8 cellular contexts compared by ENCODE assay signal in the genomic region with DNA sequence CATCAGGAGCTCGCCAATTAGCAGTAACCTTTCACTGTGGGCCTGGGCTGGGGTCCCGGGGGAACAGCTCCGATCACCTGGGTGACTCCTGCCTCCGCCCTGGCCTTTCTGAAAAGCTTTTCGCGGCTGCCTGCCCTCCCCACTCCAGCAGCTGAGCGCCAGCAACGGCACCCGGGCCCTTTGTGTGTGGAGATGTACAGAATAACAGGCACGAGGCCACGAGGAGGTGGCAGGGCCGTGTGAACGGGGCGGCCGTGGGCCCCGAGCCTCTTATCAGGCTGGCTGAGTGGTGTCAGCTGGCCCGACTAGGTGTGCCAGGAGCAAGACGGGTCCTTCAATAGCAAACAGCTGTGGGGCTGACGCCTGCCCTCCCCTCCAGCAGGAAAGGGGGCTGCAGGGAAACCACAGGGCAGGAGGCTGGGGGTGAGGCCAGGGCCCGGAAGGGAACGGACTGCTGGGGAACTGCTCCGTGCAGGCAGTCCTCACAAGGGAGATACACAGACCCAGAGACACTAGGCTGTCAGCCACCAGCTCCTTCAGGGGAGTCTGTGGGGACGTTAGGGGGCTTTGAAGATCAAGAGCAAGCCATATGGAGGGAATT. TPM values are rescaled to one million over a fixed set of nuclear protein-coding genes. Genes with fewer than 3 reads are reported as not detected.
DNase-seq lines count a peak whose midpoint lies in the region; ATAC-seq and TF ChIP-seq lines count a peak whose summit lies in the region.

No MANE protein-coding gene starts in this region.

- no peaks in the 10 kb centered on the region for H3K27me3 Mint-ChIP-seq in CD8-positive, alpha-beta T cell (ENCODE audit: low read depth)
- H3K27me3 Mint-ChIP-seq in activated T-cell treated with anti-CD3 and anti-CD28 coated beads, Interleukin-2, amount 50 U/mL, for 72 hours (ENCODE audit: low read depth), result no peaks in the 10 kb centered on the region
- H3K27me3 Mint-ChIP-seq in memory B cell, result no peaks in the 10 kb centered on the region

- no peaks in the 10 kb centered on the region for H3K27me3 ChIP-seq in CD8-positive, alpha-beta T cell (ENCODE audit: insufficient read depth, low read length)
- H3K27me3 ChIP-seq in Loucy (ENCODE audit: insufficient read depth, low read length, poor library complexity, severe bottlenecking) (no peaks in the 10 kb centered on the region), Karpas-422 (ENCODE audit: low read length) (no peaks in the 10 kb centered on the region)

- H3K27ac Mint-ChIP-seq in CD8-positive, alpha-beta T cell, result peak overlapping the region; percentile 94
- peak overlapping the region; percentile 83 for H3K27ac Mint-ChIP-seq in activated T-cell treated with anti-CD3 and anti-CD28 coated beads, Interleukin-2, amount 50 U/mL, for 72 hours
- peak overlapping the region; percentile 62 for H3K27ac Mint-ChIP-seq in memory B cell

- no peaks in the 10 kb centered on the region for H3K36me3 ChIP-seq in CD8-positive, alpha-beta T cell (ENCODE audit: insufficient read depth, low read length)
- peaks cover 33% of the 10 kb centered on the region; the same call in 1 of the 2 replicates for H3K36me3 ChIP-seq in Loucy (ENCODE audit: insufficient read depth, low read length)
- H3K36me3 ChIP-seq in Karpas-422 (ENCODE audit: insufficient read depth, low read length), result no peaks in the 10 kb centered on the region

- intact Hi-C loops in CD8-positive, alpha-beta T cell (cut with DNase I, micrococcal nuclease), result loop anchor here in 1 of 2 experiments (1.0 to 10.0 kb wide), 2 partner anchors 9 to 246 kb away; no protein-coding TSS in a partner anchor

- peak overlapping the region; percentile 11 for H3K4me3 ChIP-seq in CD8-positive, alpha-beta T cell (ENCODE audit: low read depth, low read length)
- H3K4me3 ChIP-seq in Loucy (ENCODE audit: low read length, poor library complexity, severe bottlenecking) (peak overlapping the region; percentile 20), Karpas-422 (ENCODE audit: low read length) (no peak overlapping the region)

- H3K79me2 ChIP-seq in Loucy (ENCODE audit: insufficient read depth, low read length), result peaks cover 94% of the 10 kb centered on the region
- H3K79me2 ChIP-seq in Karpas-422 (ENCODE audit: low read length), result no peaks in the 10 kb centered on the region

- H3K27ac ChIP-seq in CD8-positive, alpha-beta T cell (ENCODE audit: low read depth, low read length), result peak overlapping the region; percentile 32
- H3K27ac ChIP-seq in Karpas-422 (ENCODE audit: low read length), result no peak overlapping the region

- H3K9ac ChIP-seq in Loucy (ENCODE audit: low read depth, low read length, poor library complexity, severe bottlenecking) (peak overlapping the region; percentile 44), Karpas-422 (ENCODE audit: low read length) (no peak overlapping the region)

- H3K4me2 ChIP-seq in Loucy (ENCODE audit: low read depth, low read length, poor library complexity, severe bottlenecking) (peak overlapping the region; percentile 47), Karpas-422 (ENCODE audit: low read depth, low read length, poor library complexity, severe bottlenecking) (no peak overlapping the region)

- no peaks in the 10 kb centered on the region for H3K9me3 ChIP-seq in CD8-positive, alpha-beta T cell (ENCODE audit: low read length)
- H3K9me3 ChIP-seq in Loucy (ENCODE audit: insufficient read depth, low read depth, low read length) (no peaks in the 10 kb centered on the region), Karpas-422 (ENCODE audit: low read length) (no peaks in the 10 kb centered on the region)

- peaks cover 25% of the 10 kb centered on the region for H3K36me3 Mint-ChIP-seq in CD8-positive, alpha-beta T cell
- H3K36me3 Mint-ChIP-seq in activated T-cell treated with anti-CD3 and anti-CD28 coated beads, Interleukin-2, amount 50 U/mL, for 72 hours (ENCODE audit: insufficient read depth in 2 of 2), result no peaks in the 10 kb centered on the region
- peaks cover 5% of the 10 kb centered on the region for H3K36me3 Mint-ChIP-seq in memory B cell

- no peaks in the 10 kb centered on the region for H3F3A ChIP-seq in Loucy (ENCODE audit: low read depth)

- DNase-seq in CD8-positive, alpha-beta T cell, result peak in 3 of 7 experiments; percentile 38 to 64 (median 42)
- no peak for DNase-seq in activated T-cell treated with anti-CD3 and anti-CD28 coated beads, Interleukin-2, amount 50 U/mL, for 72 hours
- no peak for DNase-seq in memory B cell (ENCODE audit: low spot score in 2 of 2)
- no peak for DNase-seq in Karpas-422
- DNase-seq in CD1c-positive myeloid dendritic cell (ENCODE audit: extremely low spot score), result no peak
- DNase-seq in GM10266 (ENCODE audit: extremely low spot score), result no peak
- DNase-seq in superior temporal gyrus (ENCODE audit: extremely low spot score), result no peak

- no peaks in the 10 kb centered on the region for H3K9me2 ChIP-seq in Loucy (replicated peaks; ENCODE audit: low read depth, low read length)
- no peaks in the 10 kb centered on the region for H3K9me2 ChIP-seq in Karpas-422 (replicated peaks; ENCODE audit: insufficient read depth, low read length)

- H3K4me3 Mint-ChIP-seq in CD8-positive, alpha-beta T cell, result peak overlapping the region; percentile 62
- peak overlapping the region; percentile 69 to 76 for H3K4me3 Mint-ChIP-seq in activated T-cell treated with anti-CD3 and anti-CD28 coated beads, Interleukin-2, amount 50 U/mL, for 72 hours
- no peak overlapping the region for H3K4me3 Mint-ChIP-seq in memory B cell

- CTCF ChIA-PET in CD8-positive, alpha-beta T cell (lab: Charles Lee), result interaction anchor here (0.7 to 17.1 kb wide), 7 partner anchors 9 to 124 kb away, joined by 3 to 337 read pairs (median 4); no protein-coding TSS in a partner anchor

- TF ChIP-seq CTCF in CD8-positive, alpha-beta T cell (IDR thresholded peaks at IDR 0.05), result no peak
- TF ChIP-seq CTCF in Loucy (conservative IDR thresholded peaks at IDR 0.05; ENCODE audit: low read length), result no peak
- TF ChIP-seq CTCF in GM10266 (IDR thresholded peaks at IDR 0.05; ENCODE audit: control insufficient read depth, insufficient read depth, low read depth, missing control alignments), result no peak

- H3K4me1 ChIP-seq in CD8-positive, alpha-beta T cell (ENCODE audit: insufficient read depth, low read length), result peaks cover 83% of the 10 kb centered on the region
- peaks cover 80% of the 10 kb centered on the region for H3K4me1 ChIP-seq in Loucy (ENCODE audit: insufficient read depth, low read length, poor library complexity, severe bottlenecking)
- H3K4me1 ChIP-seq in Karpas-422 (ENCODE audit: low read length), result no peaks in the 10 kb centered on the region

- ATAC-seq in CD8-positive, alpha-beta T cell, result peak; percentile 61
- peak; percentile 50 to 51 for ATAC-seq in activated T-cell treated with anti-CD3 and anti-CD28 coated beads, Interleukin-2, amount 50 U/mL, for 72 hours (replicated peaks in 1 of 2)
- no peak for ATAC-seq in memory B cell (ENCODE audit: low read depth)

- H4K20me1 ChIP-seq in Loucy (ENCODE audit: insufficient read depth, low read length, poor library complexity, severe bottlenecking), result peaks cover 6% of the 10 kb centered on the region
- H4K20me1 ChIP-seq in Karpas-422 (ENCODE audit: insufficient read depth, low read depth, low read length), result no peaks in the 10 kb centered on the region

- POLR2A ChIA-PET in CD8-positive, alpha-beta T cell (lab: Charles Lee), result interaction anchor here (1.0 to 11.9 kb wide), 6 partner anchors 9 to 169 kb away, joined by 3 to 187 read pairs (median 5); no protein-coding TSS in a partner anchor

- H2AFZ ChIP-seq in Loucy (ENCODE audit: low read length) (no peak overlapping the region), Karpas-422 (ENCODE audit: low read length) (no peak overlapping the region)

- peaks cover 91% of the 10 kb centered on the region for H3K4me1 Mint-ChIP-seq in CD8-positive, alpha-beta T cell (ENCODE audit: low read depth)
- peaks cover 70% of the 10 kb centered on the region for H3K4me1 Mint-ChIP-seq in activated T-cell treated with anti-CD3 and anti-CD28 coated beads, Interleukin-2, amount 50 U/mL, for 72 hours (ENCODE audit: low read depth)
- peaks cover 39% of the 10 kb centered on the region for H3K4me1 Mint-ChIP-seq in memory B cell

- no peaks in the 10 kb centered on the region for H3K9me3 Mint-ChIP-seq in CD8-positive, alpha-beta T cell
- H3K9me3 Mint-ChIP-seq in activated T-cell treated with anti-CD3 and anti-CD28 coated beads, Interleukin-2, amount 50 U/mL, for 72 hours, result no peaks in the 10 kb centered on the region
- no peaks in the 10 kb centered on the region for H3K9me3 Mint-ChIP-seq in memory B cell

RNA-seq across cellular contexts. Expression of a gene that starts 56.7 kb away (rescaled TPM):
- total RNA-seq in CD8-positive, alpha-beta T cell, result 10 to 100 TPM; 39.1 to 39.7 TPM
- 10 to 100 TPM; 28.2 to 30.0 TPM for total RNA-seq in activated T-cell treated with anti-CD3 and anti-CD28 coated beads, Interleukin-2, amount 50 U/mL, for 72 hours
- 0.25 and 1.5 TPM in 2 replicates for total RNA-seq in Karpas-422 (2014; rRNA removed; shearing (Covaris generic); ENCODE audit: low replicate concordance)

Comparison
In these comparisons a context has a peak if more than half of its experiments do, and no peak if none do; other contexts are left out.
1. RNA of a gene that starts 56.7 kb away (total RNA-seq): 39.1 to 39.7 TPM in CD8-positive, alpha-beta T cell and 28.2 to 30.0 TPM in activated T-cell treated with anti-CD3 and anti-CD28 coated beads, Interleukin-2, amount 50 U/mL, for 72 hours; 0.25 to 1.5 TPM in Karpas-422; every median in the first group is over 10 times any median in the second.
2. Peak in every context shown above with its lines, with median percentiles within 50 percentile points of each other: H3K27ac Mint-ChIP-seq.